11 cellular contexts compared by ENCODE assay signal in genomic region chr22:49933236-49933921, GRCh38. TPM values are rescaled to one million over a fixed set of nuclear protein-coding genes. Genes with fewer than 3 reads are reported as not detected.
A peak's percentile ranks its signal among the peaks of the same experiment; 100 is the strongest.
DNase-seq lines count a peak whose midpoint lies in the region; ATAC-seq and TF ChIP-seq lines count a peak whose summit lies in the region.
"Had no signal": no experiment of that assay in that cellular context is flagged by ENCODE, and none has a peak within 500 bp of the region (broad histone marks: within the 10 kb centered on the region; RNA-seq: fewer than 3 reads in every experiment).

No MANE protein-coding gene starts in this region.

- no peaks in the 10 kb centered on the region for H3K9me2 ChIP-seq in GM23248 (ENCODE audit: insufficient read depth)

- no peak for TF ChIP-seq CTCF in RWPE1 (conservative IDR thresholded peaks at IDR 0.05; ENCODE audit: low read depth)
- no peak for TF ChIP-seq CTCF in ovary (IDR thresholded peaks at IDR 0.05)

- H3K4me1 ChIP-seq in ovary (ENCODE audit: insufficient read depth) (peaks cover 15% of the 10 kb centered on the region), GM23248 (ENCODE audit: insufficient read depth) (peaks cover 13% of the 10 kb centered on the region; the same call in 1 of the 2 replicates)

- no peaks in the 10 kb centered on the region for H3K79me2 ChIP-seq in GM23248 (ENCODE audit: insufficient read depth)

- H3F3A ChIP-seq in GM23248 (ENCODE audit: insufficient read depth) = 0 out of 2 replicates have a peak, but pooled peaks cover 5% of the 10 kb centered on the region

- no peak overlapping the region for H2AFZ ChIP-seq in GM23248

- no peak overlapping the region for H3K4me2 ChIP-seq in GM23248 (ENCODE audit: unreplicated experiment)

- no peaks in the 10 kb centered on the region for H4K20me1 ChIP-seq in GM23248 (ENCODE audit: insufficient read depth)

- H3K27ac ChIP-seq in RWPE1 (peak overlapping the region; percentile 90), ovary (peak overlapping the region; percentile 77 to 95), GM23248 (no peak overlapping the region)

- ATAC-seq in Right ventricle myocardium inferior = peak; percentile 40

- H3K4me3 ChIP-seq in ovary (no peak overlapping the region), GM23248 (no peak overlapping the region)

- POLR2A ChIA-PET in RWPE1 (lab: Yijun Ruan, JAX; ENCODE audit: low non-redundant PET) = interaction anchor here (0.8 kb wide), 1 partner anchor 97 kb away, joined by 3 read pairs; no protein-coding TSS in a partner anchor

- H3K9me3 ChIP-seq in ovary (no peaks in the 10 kb centered on the region), GM23248 (ENCODE audit: low read depth) (no peaks in the 10 kb centered on the region)

- in situ Hi-C loops in GM23248 (cut with MboI) = loop anchor here (5.0 kb wide), 1 partner anchor 99 kb away; no protein-coding TSS in a partner anchor

- H3K9ac ChIP-seq in GM23248 = no peak overlapping the region

- no peaks in the 10 kb centered on the region for H3K36me3 ChIP-seq in ovary
- H3K36me3 ChIP-seq in GM23248 (ENCODE audit: low read depth) = no peaks in the 10 kb centered on the region

- intact Hi-C loops in Right ventricle myocardium inferior (cut with DNase I) = loop anchor here (5.0 kb wide), 1 partner anchor 39 kb away; no protein-coding TSS in a partner anchor
- intact Hi-C loops in ovary (cut with DNase I) = loop anchor here in 3 of 4 donors (5.0 kb wide), 2 partner anchors 34 to 39 kb away; no protein-coding TSS in a partner anchor

- H3K27me3 ChIP-seq in ovary (no peaks in the 10 kb centered on the region), GM23248 (replicated peaks; ENCODE audit: insufficient read depth) (no peaks in the 10 kb centered on the region)

- no peak for TF ChIP-seq EP300 in ovary (IDR thresholded peaks at IDR 0.05)

- WGBS in ovary, 3 donors = 72 to 78% (median 73%) methylated on average over 20 to 21 of the region's 21 CpGs
- 65 to 69% methylated on average over 19 to 21 of the region's 21 CpGs for WGBS in GM23248 (ENCODE audit: low coverage in 1 of 2, low lambda C conversion rate in 2 of 2, missing lambda C conversion rate in 2 of 2), 2 experiments

- TF ChIP-seq POLR2A in ovary (IDR thresholded peaks at IDR 0.05) = peak; percentile 20

- CTCF ChIA-PET in RWPE1 (lab: Yijun Ruan, JAX) = interaction anchor here (0.7 to 1.4 kb wide), 2 partner anchors 97 to 144 kb away, joined by 4 to 6 read pairs; no protein-coding TSS in a partner anchor

- DNase-seq in C1 segment of cervical spinal cord (lab: John Stamatoyannopoulos, UW) = peak in 10 of 14 donors; percentile 28 to 87 (median 54)
- no peak for DNase-seq in RWPE1 (ENCODE audit: low spot score)
- DNase-seq in Right ventricle myocardium inferior (ENCODE audit: missing footprints) = peak; percentile 86
- DNase-seq in ovary = peak; percentile 59 to 85 (median 73)
- no peak for DNase-seq in SHP77 treated with DMSO at 0.1 percent for 48 hours (lab: John Stamatoyannopoulos, UW)
- no peak for DNase-seq in NCI-H748 treated with DMSO at 0.1 percent for 48 hours (lab: John Stamatoyannopoulos, UW)
- no peak for DNase-seq in GM23248
- DNase-seq in DMS153 treated with DMSO at 0.1 percent for 48 hours (lab: John Stamatoyannopoulos, UW; ENCODE audit: unreplicated experiment) = no peak
- DNase-seq: activated CD8-positive, alpha-beta memory T cell treated with anti-CD3 and anti-CD28 coated beads, Interleukin-2, amount 50 U/mL, for 48 hours; foreskin melanocyte; HFFc6 had no signal

RNA-seq across cellular contexts. Expression of gene CRELD2, which starts 14.9 kb away (rescaled TPM):
- 30.6 TPM for total RNA-seq in Right ventricle myocardium inferior
- total RNA-seq in ovary = 10 to 100 TPM; 12.9 to 53.4 (median 27.8) TPM
- polyA plus RNA-seq in ovary = 10 to 100 TPM in 1 of 2 donors, 1 to 10 TPM in 1; 9.5 to 21.4 TPM
- 57.1 and 73.2 TPM in 2 replicates for total RNA-seq in GM23248 (2014; rRNA removed; shearing (Covaris generic))
- polyA plus RNA-seq in GM23248 (2016; fragmentation: Nextera tagmentation; extraction: Ambion mirVana) = 78.4 and 80.0 TPM in 2 replicates

RNA-seq across cellular contexts. Expression of gene ALG12, which starts 15.1 kb away (rescaled TPM):
- 16.4 TPM for total RNA-seq in Right ventricle myocardium inferior
- total RNA-seq in ovary = 10 to 100 TPM; 10.5 to 19.2 (median 15.5) TPM
- polyA plus RNA-seq in ovary = 10 to 100 TPM in 1 of 2 donors, 1 to 10 TPM in 1; 3.5 to 10.3 TPM
- 16.9 and 24.4 TPM in 2 replicates for total RNA-seq in GM23248 (2014; rRNA removed; shearing (Covaris generic))
- polyA plus RNA-seq in GM23248 (2016; fragmentation: Nextera tagmentation; extraction: Ambion mirVana) = 21.9 and 28.5 TPM in 2 replicates

RNA-seq across cellular contexts. Expression of gene PIM3, which starts 27.2 kb away (rescaled TPM):
- total RNA-seq in Right ventricle myocardium inferior (56.9 TPM), ovary (100 to 1,000 TPM in 1 of 7 donors, 10 to 100 TPM in 6; 29.7 to 291 (median 45.3) TPM)
- polyA plus RNA-seq in ovary (10 to 100 TPM in 1 of 2 donors, 1 to 10 TPM in 1; 7.3 to 34.1 TPM), GM23248 (2016; fragmentation: Nextera tagmentation; extraction: Ambion mirVana) (10.8 TPM in 2 replicates)
- 16.2 and 17.3 TPM in 2 replicates for total RNA-seq in GM23248 (2014; rRNA removed; shearing (Covaris generic))

Comparison
In these comparisons a context has a peak if more than half of its experiments do, and no peak if none do; other contexts are left out.
1. DNase-seq: peak in C1 segment of cervical spinal cord (10 of 14), Right ventricle myocardium inferior (single experiment) and ovary (5 of 5); none in RWPE1 (single experiment), SHP77 treated with DMSO at 0.1 percent for 48 hours (single experiment), NCI-H748 treated with DMSO at 0.1 percent for 48 hours (single experiment), GM23248 (single experiment) and DMS153 treated with DMSO at 0.1 percent for 48 hours (single experiment).